Comparison of ENCODE assay signal across 31 cellular contexts in genomic region chr18:51525453-51526225, GRCh38.
"Had no signal": no experiment of that assay in that cellular context is flagged by ENCODE, and none has a peak within 500 bp of the region (broad histone marks: within the 10 kb centered on the region; RNA-seq: fewer than 3 reads in every experiment).

No MANE protein-coding gene starts in this region.

- H3K36me3 ChIP-seq: adrenal gland, cardiac muscle cell, MG63, SJSA1 had no signal

- H3K4me3 ChIP-seq: adrenal gland, cardiac muscle cell, MG63, SJSA1 had no signal

- H3K9me3 ChIP-seq: adrenal gland, MG63, SJSA1 had no signal

- ATAC-seq: activated naive CD4-positive, alpha-beta T cell treated with anti-CD3 and anti-CD28 coated beads, Interleukin-2, amount 50 U/mL, for 72 hours; activated T-cell treated with anti-CD3 and anti-CD28 coated beads, Interleukin-2, amount 50 U/mL, for 4 hours; Panc1; SK-N-SH treated with all-trans-retinoic acid at 6 μM for 48 hours; T-cell; T-helper 17 cell had no signal

- H3K27ac ChIP-seq: adrenal gland, cardiac muscle cell, SJSA1, VCaP had no signal

- H3K27me3 ChIP-seq: adrenal gland, cardiac muscle cell, MG63, SJSA1 had no signal

- DNase-seq: activated B cell treated with CpG ODN at 0.5 μM for 24 hours; activated CD4-positive, alpha-beta memory T cell treated with anti-CD3 and anti-CD28 coated beads for 36 hours; activated CD4-positive, alpha-beta T cell treated with anti-CD3 and anti-CD28 coated beads for 4 hours; activated CD4-positive, alpha-beta T cell treated with anti-CD3 and anti-CD28 coated beads, Interleukin-2, amount 50 U/mL, for 1 hour; activated CD4-positive, CD25-positive, alpha-beta regulatory T cell treated with anti-CD3 and anti-CD28 coated beads, Interleukin-2, amount 50 U/mL, for 72 hours; activated CD8-positive, alpha-beta memory T cell treated with anti-CD3 and anti-CD28 coated beads, Interleukin-2, amount 50 U/mL, for 4 hours; activated gamma-delta T cell treated with Interleukin-2 at 50 U/mL for 16 hours; activated naive CD4-positive, alpha-beta T cell treated with anti-CD3 and anti-CD28 coated beads for 36 hours; activated T-cell treated with anti-CD3 and anti-CD28 coated beads for 4 hours; activated T-cell treated with anti-CD3 and anti-CD28 coated beads, Interleukin-2, amount 50 U/mL, for 4 hours; adrenal gland; Kasumi-1; KG1; MG63; NCI-H1048; NCI-H1105 treated with DMSO at 0.1 percent for 48 hours; NCI-H1436; NCI-H1694; NCI-H2029; NCI-H345; NCI-H524 treated with DMSO at 0.1 percent for 48 hours; RPMI8226; SHP77 treated with DMSO at 0.1 percent for 48 hours; T-cell; T-helper 17 cell had no signal

- H3K4me1 ChIP-seq: adrenal gland, SJSA1 had no signal
